Comparison of ENCODE assay signal across 16 cellular contexts in the genomic region with DNA sequence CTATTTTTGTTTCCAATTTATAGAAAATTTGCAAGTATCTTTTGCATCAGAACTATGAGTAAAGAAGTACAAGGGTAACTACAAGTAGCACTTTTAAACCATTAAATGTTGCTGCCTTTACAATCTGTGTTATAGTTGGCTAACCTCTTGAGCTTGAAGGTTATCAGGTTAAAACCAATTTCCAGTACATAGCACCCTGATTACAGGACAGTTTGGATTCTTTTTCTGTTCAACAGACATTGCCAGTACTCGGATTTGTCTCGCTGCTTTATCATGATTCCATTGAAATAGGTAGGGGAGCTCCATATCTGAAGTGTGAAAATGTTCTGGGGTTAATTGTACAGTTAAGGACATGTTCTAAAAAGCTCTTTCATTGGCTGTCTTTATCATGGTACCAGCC.
"Had no signal": no experiment of that assay in that cellular context is flagged by ENCODE, and none has a peak within 500 bp of the region (broad histone marks: within the 10 kb centered on the region; RNA-seq: fewer than 3 reads in every experiment).

No MANE protein-coding gene starts in this region.

- H3K27ac ChIP-seq: esophagus muscularis mucosa, thyroid gland had no signal

- H3K4me1 ChIP-seq: esophagus muscularis mucosa, thyroid gland had no signal

- H3K4me3 Mint-ChIP-seq: brain; dendritic cell treated with granulocyte-macrophage colony-stimulating factor and Interleukin-4, amounts not matched to agents 40 ng/mL and 50 ng/mL, for 4 days; immature natural killer cell had no signal

- H3K4me3 ChIP-seq: esophagus muscularis mucosa, mucosa of descending colon, thyroid gland had no signal

- H3K4me1 Mint-ChIP-seq: brain had no signal

- H3K9me3 Mint-ChIP-seq: brain; dendritic cell treated with granulocyte-macrophage colony-stimulating factor and Interleukin-4, amounts not matched to agents 40 ng/mL and 50 ng/mL, for 4 days; immature natural killer cell had no signal

- H3K27me3 ChIP-seq: esophagus muscularis mucosa, thyroid gland had no signal

- H3K27me3 Mint-ChIP-seq: brain; dendritic cell treated with granulocyte-macrophage colony-stimulating factor and Interleukin-4, amounts not matched to agents 40 ng/mL and 50 ng/mL, for 4 days had no signal

- ATAC-seq: activated CD4-positive, CD25-positive, alpha-beta regulatory T cell treated with anti-CD3 and anti-CD28 coated beads, Interleukin-2, amount 50 U/mL, for 24 hours; mucosa of descending colon had no signal

- H3K9me3 ChIP-seq: esophagus muscularis mucosa, mucosa of descending colon, thyroid gland had no signal

- DNase-seq: activated CD4-positive, alpha-beta T cell treated with anti-CD3 and anti-CD28 coated beads, Interleukin-2, amount 50 U/mL, for 48 hours; activated naive CD4-positive, alpha-beta T cell treated with Interleukin-2 at 50 U/mL for 16 hours; amygdala; cerebellar nuclear complex; glutamatergic neuron; immature natural killer cell; mammary epithelial cell; mucosa of descending colon; stimulated activated CD4-positive, alpha-beta T cell treated with anti-CD3 and anti-CD28 coated beads, Interleukin-12 subunit alpha, Interleukin-12 subunit beta, amount 100 ng/mL, for 4 hours; stimulated activated CD4-positive, alpha-beta T cell treated with anti-CD3 and anti-CD28 coated beads, Interleukin-4, amount 100 ng/mL, for 1 hour; stimulated activated CD8-positive, alpha-beta memory T cell treated with anti-CD3 and anti-CD28 coated beads, Interleukin-4, amount 100 ng/mL, for 48 hours; thyroid gland had no signal

- H3K27ac Mint-ChIP-seq: brain; dendritic cell treated with granulocyte-macrophage colony-stimulating factor and Interleukin-4, amounts not matched to agents 40 ng/mL and 50 ng/mL, for 4 days had no signal
